Comparison of ENCODE assay signal across 11 cellular contexts in genomic region chr1:106727171-106727570, GRCh38.
DNase-seq lines count a peak whose midpoint lies in the region; ATAC-seq and TF ChIP-seq lines count a peak whose summit lies in the region.
"Had no signal": no experiment of that assay in that cellular context is flagged by ENCODE, and none has a peak within 500 bp of the region (broad histone marks: within the 10 kb centered on the region; RNA-seq: fewer than 3 reads in every experiment).

No MANE protein-coding gene starts in this region.

- no peaks in the 10 kb centered on the region for H3K36me3 ChIP-seq in MM.1S (replicated peaks; ENCODE audit: insufficient read depth, low read length)
- H3K36me3 ChIP-seq in spleen, result no peaks in the 10 kb centered on the region
- no peaks in the 10 kb centered on the region for H3K36me3 ChIP-seq in trophoblast cell (ENCODE audit: control insufficient read depth in 1 of 2, insufficient read depth in 2 of 2, low read length in 2 of 2)
- no peaks in the 10 kb centered on the region for H3K36me3 ChIP-seq in brain microvascular endothelial cell (replicated peaks)

- no peak overlapping the region for H2BK5ac ChIP-seq in trophoblast cell (ENCODE audit: low read depth, low read length, poor library complexity)

- peaks cover 12% of the 10 kb centered on the region for H3K9me3 Mint-ChIP-seq in chondrocyte (ENCODE audit: low read depth)

- H3K4ac ChIP-seq in trophoblast cell (ENCODE audit: low read depth, low read length), result no peak overlapping the region

- no peaks in the 10 kb centered on the region for H3K79me1 ChIP-seq in trophoblast cell (ENCODE audit: low read length)

- H3K27ac ChIP-seq in MM.1S (ENCODE audit: low read length) (no peak overlapping the region), spleen (no peak overlapping the region), trophoblast cell (ENCODE audit: low read depth, low read length) (no peak overlapping the region), brain microvascular endothelial cell (no peak overlapping the region)

- intact Hi-C loops in spleen (cut with DNase I; ENCODE audit: low total_unique reads), result no loop called here

- no peaks in the 10 kb centered on the region for H3K27me3 Mint-ChIP-seq in chondrocyte (ENCODE audit: low read depth)

- no peaks in the 10 kb centered on the region for H4K20me1 ChIP-seq in MM.1S (ENCODE audit: insufficient read depth, low read length)

- no peaks in the 10 kb centered on the region for H3K36me3 Mint-ChIP-seq in chondrocyte (ENCODE audit: low read depth)

- DNase-seq in GM12865 (ENCODE audit: low read depth), result peak; percentile 26
- DNase-seq in MM.1S, result peak; percentile 37
- no peak for DNase-seq in spleen
- no peak for DNase-seq in chondrocyte (ENCODE audit: low spot score)
- no peak for DNase-seq in trophoblast cell
- no peak for DNase-seq in brain microvascular endothelial cell
- DNase-seq: AML-193, mucosa of descending colon, T-helper 2 cell had no signal

- no peak overlapping the region for H2BK120ac ChIP-seq in trophoblast cell (ENCODE audit: insufficient read depth, low read length, poor library complexity)

- H2AFZ ChIP-seq in MM.1S (ENCODE audit: low read length) (no peak overlapping the region), trophoblast cell (ENCODE audit: insufficient read depth, low read length, poor library complexity) (no peak overlapping the region)

- H3K27me3 ChIP-seq in MM.1S (replicated peaks; ENCODE audit: insufficient read depth, low read length) (peaks cover 12% of the 10 kb centered on the region; the same call in 1 of the 2 replicates), spleen (replicated peaks in 1 of 7) (no peaks in the 10 kb centered on the region), trophoblast cell (ENCODE audit: insufficient read depth, low read length) (no peaks in the 10 kb centered on the region), brain microvascular endothelial cell (replicated peaks) (no peaks in the 10 kb centered on the region)

- H2AK5ac ChIP-seq in trophoblast cell (ENCODE audit: low read length), result no peak overlapping the region

- H3K4me2 ChIP-seq in MM.1S (ENCODE audit: low read depth, low read length), result no peak overlapping the region
- H3K4me2 ChIP-seq in trophoblast cell (ENCODE audit: low read length), result no peak overlapping the region

- H3K79me2 ChIP-seq in MM.1S (ENCODE audit: low read length), result no peaks in the 10 kb centered on the region
- no peaks in the 10 kb centered on the region for H3K79me2 ChIP-seq in trophoblast cell (ENCODE audit: control insufficient read depth, insufficient read depth, low read length, poor library complexity)

- no peak overlapping the region for H4K8ac ChIP-seq in trophoblast cell (ENCODE audit: low read depth, low read length)

- no peaks in the 10 kb centered on the region for H3F3A ChIP-seq in MM.1S (ENCODE audit: insufficient read depth, low read length)

- H3K23ac ChIP-seq in trophoblast cell (ENCODE audit: low read length), result no peak overlapping the region

- H3K9me2 ChIP-seq in MM.1S (replicated peaks; ENCODE audit: insufficient read depth, low read length), result no peaks in the 10 kb centered on the region

- H3K4me3 ChIP-seq in GM12865 (ENCODE audit: low read depth, low read length) (no peak overlapping the region), MM.1S (ENCODE audit: low read length) (no peak overlapping the region), spleen (no peak overlapping the region), trophoblast cell (ENCODE audit: low read depth, low read length) (no peak overlapping the region), brain microvascular endothelial cell (ENCODE audit: low read depth, low read length) (no peak overlapping the region)
- H3K4me3 ChIP-seq: mucosa of descending colon had no signal

- no peak for TF ChIP-seq POLR2A in spleen (IDR thresholded peaks at IDR 0.05)

- H3K4me1 ChIP-seq in MM.1S (ENCODE audit: low read length) (0 out of 2 replicates have a peak, but pooled peaks cover 3% of the 10 kb centered on the region), spleen (no peaks in the 10 kb centered on the region), trophoblast cell (ENCODE audit: control insufficient read depth in 1 of 2, insufficient read depth in 2 of 2, low read length in 2 of 2) (no peaks in the 10 kb centered on the region)

- H4K12ac ChIP-seq in trophoblast cell (ENCODE audit: low read depth, low read length), result no peak overlapping the region

- no peak overlapping the region for H3K27ac Mint-ChIP-seq in chondrocyte (ENCODE audit: unreplicated experiment)

- H3K18ac ChIP-seq in trophoblast cell (ENCODE audit: low read length), result no peak overlapping the region

- H3K9me3 ChIP-seq in MM.1S (replicated peaks; ENCODE audit: insufficient read depth, low read length) (no peaks in the 10 kb centered on the region), spleen (peaks cover 0 to 10% (median 4%) of the 10 kb centered on the region in 8 donors), trophoblast cell (ENCODE audit: insufficient read depth, low read depth, low read length) (no peaks in the 10 kb centered on the region)

- in situ Hi-C loops in brain microvascular endothelial cell (cut with HindIII; ENCODE audit: low pct_ligation_motif_present, low sequenced_read_pairs), result no loop called here

- H3K14ac ChIP-seq in trophoblast cell (ENCODE audit: low read length), result no peak overlapping the region

- ATAC-seq in GM19438 (IDR thresholded peaks at IDR 0.05; ENCODE audit: low read depth, unreplicated experiment), result peak; percentile 95
- peak; percentile 91 for ATAC-seq in HG02870 (IDR thresholded peaks at IDR 0.05; ENCODE audit: unreplicated experiment)
- ATAC-seq: mucosa of descending colon had no signal

- no peak overlapping the region for H2BK12ac ChIP-seq in trophoblast cell (ENCODE audit: low read length)

- H3K9ac ChIP-seq in MM.1S (ENCODE audit: low read length) (no peak overlapping the region), trophoblast cell (ENCODE audit: low read length) (no peak overlapping the region)

- TF ChIP-seq CTCF in GM12865 (IDR thresholded peaks at IDR 0.05; ENCODE audit: insufficient read depth, low read depth, low read length, missing control alignments) (no peak), MM.1S (IDR thresholded peaks at IDR 0.05; ENCODE audit: low read length) (no peak), spleen (IDR thresholded peaks at IDR 0.05 in 8 of 11, conservative IDR thresholded peaks at IDR 0.05 in 3 of 11) (no peak), chondrocyte (IDR thresholded peaks at IDR 0.05) (no peak), brain microvascular endothelial cell (IDR thresholded peaks at IDR 0.05; ENCODE audit: low read depth, low read length, missing control alignments) (no peak)

- no peak overlapping the region for H3K4me3 Mint-ChIP-seq in chondrocyte (ENCODE audit: unreplicated experiment)

- H4K91ac ChIP-seq in trophoblast cell (ENCODE audit: low read depth, low read length), result no peak overlapping the region

- WGBS in spleen, 5 donors, result 11 to 24% (median 15%) methylated on average over 3 of the region's 3 CpGs
- WGBS in trophoblast cell (ENCODE audit: extremely low coverage, insufficient coverage, insufficient read length), result no CpG with 5 or more reads among the region's 3 CpGs

- no peaks in the 10 kb centered on the region for H3K4me1 Mint-ChIP-seq in chondrocyte (ENCODE audit: low read depth)

Comparison
In these comparisons a context has a peak if more than half of its experiments do, and no peak if none do; other contexts are left out.
1. DNase-seq: peak in GM12865 (single experiment) and MM.1S (single experiment); none in spleen (single experiment), chondrocyte (single experiment), trophoblast cell (0 of 2) and brain microvascular endothelial cell (single experiment).